8 cellular contexts compared by ENCODE assay signal in the genomic region with DNA sequence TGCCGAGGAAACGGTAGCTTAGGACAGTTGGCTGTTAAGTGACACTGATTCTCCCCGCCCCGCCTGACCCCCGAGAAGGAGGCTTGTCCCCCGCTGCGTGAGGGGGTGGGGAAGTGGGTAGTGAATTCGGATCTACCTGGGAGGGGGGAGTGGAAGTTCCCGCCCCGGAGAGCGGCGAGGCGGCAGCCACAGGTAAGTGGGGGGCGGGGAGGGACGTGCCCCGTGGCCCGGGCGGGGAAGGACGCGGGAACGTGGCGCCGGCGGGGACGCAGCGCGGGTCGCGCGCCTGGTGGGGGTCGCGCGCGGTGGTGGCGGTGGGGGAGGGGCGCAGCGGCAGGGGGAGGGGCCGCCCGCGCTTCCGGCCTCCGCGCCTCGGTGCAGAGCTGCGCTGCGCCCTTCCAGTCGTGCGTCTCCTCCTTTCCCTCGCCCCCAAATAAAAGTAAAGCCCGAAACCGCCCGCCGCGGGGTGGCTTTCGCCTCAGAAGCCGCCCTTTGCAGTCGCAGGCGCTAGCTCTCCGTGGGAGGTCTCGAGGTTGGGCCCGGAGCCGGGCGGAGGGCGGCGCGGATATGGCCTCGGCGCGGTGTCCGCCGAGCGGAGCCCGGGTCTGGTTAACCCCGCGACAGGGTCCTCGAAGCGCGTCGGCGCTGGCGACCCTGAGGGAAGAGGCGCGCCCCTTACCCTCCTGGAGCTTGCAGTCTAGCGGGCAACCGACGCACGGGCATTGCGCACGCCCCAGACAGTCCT. TPM values are rescaled to one million over a fixed set of nuclear protein-coding genes. Genes with fewer than 3 reads are reported as not detected.
DNase-seq lines count a peak whose midpoint lies in the region; TF ChIP-seq lines count a peak whose summit lies in the region.

No MANE protein-coding gene starts in this region.

- H3K27ac Mint-ChIP-seq in HFFc6 = peak overlapping the region; percentile 97
- peak overlapping the region; percentile 87 for H3K27ac Mint-ChIP-seq in activated CD4-positive, alpha-beta T cell treated with anti-CD3 and anti-CD28 coated beads, Interleukin-2, amount 10 ng/mL, durations not matched to agents 7 days and 5 days

- no peak for TF ChIP-seq CTCF in HFFc6 (IDR thresholded peaks at IDR 0.05)

- CTCF ChIA-PET in activated CD4-positive, alpha-beta T cell treated with anti-CD3 and anti-CD28 coated beads, Interleukin-2, amount 10 ng/mL, durations not matched to agents 7 days and 5 days (lab: Charles Lee) = interaction anchor here (0.5 to 2.3 kb wide), 16 partner anchors 10 to 577 kb away, joined by 3 to 12 read pairs (median 4); a partner anchor contains a TSS

- H3K36me3 Mint-ChIP-seq in HFFc6 (ENCODE audit: low read depth) = peaks cover 16% of the 10 kb centered on the region
- peaks cover 9% of the 10 kb centered on the region for H3K36me3 Mint-ChIP-seq in activated CD4-positive, alpha-beta T cell treated with anti-CD3 and anti-CD28 coated beads, Interleukin-2, amount 10 ng/mL, durations not matched to agents 7 days and 5 days (ENCODE audit: low read depth)

- H3K9me3 Mint-ChIP-seq in HFFc6 = no peaks in the 10 kb centered on the region
- H3K9me3 Mint-ChIP-seq in activated CD4-positive, alpha-beta T cell treated with anti-CD3 and anti-CD28 coated beads, Interleukin-2, amount 10 ng/mL, durations not matched to agents 7 days and 5 days = no peaks in the 10 kb centered on the region

- POLR2A ChIA-PET in activated CD4-positive, alpha-beta T cell treated with anti-CD3 and anti-CD28 coated beads, Interleukin-2, amount 10 ng/mL, durations not matched to agents 7 days and 5 days (lab: Charles Lee) = interaction anchor here (0.7 to 1.3 kb wide), 2 partner anchors 262 to 285 kb away, joined by 3 to 5 read pairs; a partner anchor contains a TSS

- DNase-seq in NCI-H1092 treated with DMSO at 0.1 percent for 48 hours (lab: John Stamatoyannopoulos, UW) (peak; percentile 70), NCI-H1092 (lab: John Stamatoyannopoulos, UW) (no peak), HFFc6 (peak; percentile 28), NCI-H146 treated with DMSO at 0.1 percent for 48 hours (lab: John Stamatoyannopoulos, UW; ENCODE audit: unreplicated experiment) (peak; percentile 79), dermis blood vessel endothelial cell (peak; percentile 44), lung microvascular endothelial cell (ENCODE audit: low read depth in 2 of 2) (peak; percentile 51 to 60)
- DNase-seq in activated CD4-positive, alpha-beta T cell treated with anti-CD3 and anti-CD28 coated beads, Interleukin-2, amount 10 ng/mL, durations not matched to agents 7 days and 5 days = peak; percentile 80
- DNase-seq in stimulated activated CD8-positive, alpha-beta memory T cell treated with anti-CD3 and anti-CD28 coated beads, Interleukin-12 subunit alpha, Interleukin-12 subunit beta, amount 100 ng/mL, for 4 hours (ENCODE audit: low read depth) = peak; percentile 71

- peak overlapping the region; percentile 90 for H3K4me3 Mint-ChIP-seq in HFFc6
- peak overlapping the region; percentile 77 for H3K4me3 Mint-ChIP-seq in activated CD4-positive, alpha-beta T cell treated with anti-CD3 and anti-CD28 coated beads, Interleukin-2, amount 10 ng/mL, durations not matched to agents 7 days and 5 days

- peaks cover 35% of the 10 kb centered on the region for H3K4me1 Mint-ChIP-seq in HFFc6 (ENCODE audit: low read depth)
- peaks cover 35% of the 10 kb centered on the region for H3K4me1 Mint-ChIP-seq in activated CD4-positive, alpha-beta T cell treated with anti-CD3 and anti-CD28 coated beads, Interleukin-2, amount 10 ng/mL, durations not matched to agents 7 days and 5 days

- no peaks in the 10 kb centered on the region for H3K27me3 Mint-ChIP-seq in HFFc6 (ENCODE audit: insufficient read depth)
- H3K27me3 Mint-ChIP-seq in activated CD4-positive, alpha-beta T cell treated with anti-CD3 and anti-CD28 coated beads, Interleukin-2, amount 10 ng/mL, durations not matched to agents 7 days and 5 days = no peaks in the 10 kb centered on the region

RNA-seq across cellular contexts. Expression of a gene that starts 0.4 kb away (rescaled TPM):
- 10 to 100 TPM; 33.6 to 37.7 (median 34.4) TPM for total RNA-seq in HFFc6 (2021; fragmentation: NEBNext Ultra II Directional; extraction: Animal tissue kit (Norgen Biotek cat#: 25700))
- 10 to 100 TPM; 42.4 to 51.3 TPM for total RNA-seq in activated CD4-positive, alpha-beta T cell treated with anti-CD3 and anti-CD28 coated beads, Interleukin-2, amount 10 ng/mL, durations not matched to agents 7 days and 5 days
- total RNA-seq in dermis blood vessel endothelial cell = 14.6 and 21.3 TPM in 2 replicates
- total RNA-seq in lung microvascular endothelial cell = 13.5 and 17.5 TPM in 2 replicates
